8 cellular contexts compared by ENCODE assay signal in genomic region chr20:59087829-59088433, GRCh38. TPM values are rescaled to one million over a fixed set of nuclear protein-coding genes. Genes with fewer than 3 reads are reported as not detected.
A peak's percentile ranks its signal among the peaks of the same experiment; 100 is the strongest.
DNase-seq lines count a peak whose midpoint lies in the region; ATAC-seq and TF ChIP-seq lines count a peak whose summit lies in the region.

No MANE protein-coding gene starts in this region.

- peaks cover 11% of the 10 kb centered on the region for H3K4me1 Mint-ChIP-seq in CD8-positive, alpha-beta T cell (ENCODE audit: low read depth)
- H3K4me1 Mint-ChIP-seq in endothelial cell (ENCODE audit: unreplicated experiment), result no peaks in the 10 kb centered on the region

- CTCF ChIA-PET in CD8-positive, alpha-beta T cell (lab: Charles Lee), result interaction anchor here (0.6 to 8.4 kb wide), 59 partner anchors 8 to 441 kb away, joined by 3 to 204 read pairs (median 5); no protein-coding TSS in a partner anchor

- no peak overlapping the region for H3K4me3 Mint-ChIP-seq in CD8-positive, alpha-beta T cell
- no peak overlapping the region for H3K4me3 Mint-ChIP-seq in endothelial cell (ENCODE audit: unreplicated experiment)

- H3K36me3 Mint-ChIP-seq in CD8-positive, alpha-beta T cell, result no peaks in the 10 kb centered on the region
- H3K36me3 Mint-ChIP-seq in endothelial cell (ENCODE audit: low read depth, unreplicated experiment), result no peaks in the 10 kb centered on the region

- H3K27ac ChIP-seq in CD8-positive, alpha-beta T cell (ENCODE audit: low read depth, low read length), result no peak overlapping the region

- H3K27me3 Mint-ChIP-seq in CD8-positive, alpha-beta T cell (ENCODE audit: low read depth), result no peaks in the 10 kb centered on the region
- peaks cover 2% of the 10 kb centered on the region for H3K27me3 Mint-ChIP-seq in endothelial cell (ENCODE audit: unreplicated experiment)

- H3K9me3 Mint-ChIP-seq in CD8-positive, alpha-beta T cell, result no peaks in the 10 kb centered on the region
- H3K9me3 Mint-ChIP-seq in endothelial cell (ENCODE audit: unreplicated experiment), result no peaks in the 10 kb centered on the region

- intact Hi-C loops in CD8-positive, alpha-beta T cell (cut with DNase I, micrococcal nuclease), result loop anchor here (1.0 to 10.0 kb wide), 11 partner anchors 15 to 407 kb away; no protein-coding TSS in a partner anchor
- intact Hi-C loops in mucosa of descending colon (cut with DNase I, micrococcal nuclease), result loop anchor here (2.0 to 10.0 kb wide), 3 partner anchors 119 to 367 kb away; no protein-coding TSS in a partner anchor

- POLR2A ChIA-PET in CD8-positive, alpha-beta T cell (lab: Charles Lee), result interaction anchor here (0.8 to 2.3 kb wide), 13 partner anchors 10 to 133 kb away, joined by 3 to 9 read pairs (median 4); no protein-coding TSS in a partner anchor

- H3K27me3 ChIP-seq in CD8-positive, alpha-beta T cell (ENCODE audit: insufficient read depth, low read length), result no peaks in the 10 kb centered on the region

- DNase-seq in CD8-positive, alpha-beta T cell, result peak; percentile 73 to 94 (median 84)
- peak; percentile 47 for DNase-seq in HS-27A (ENCODE audit: low read depth)
- DNase-seq in NOMO-1 treated with DMSO at 0.1 percent for 48 hours (lab: John Stamatoyannopoulos, UW; ENCODE audit: unreplicated experiment), result peak; percentile 55
- peak; percentile 63 for DNase-seq in activated CD8-positive, alpha-beta memory T cell treated with anti-CD3 and anti-CD28 coated beads, Interleukin-2, amount 50 U/mL, for 1 hour (ENCODE audit: extremely low read depth)
- DNase-seq in endothelial cell (ENCODE audit: low spot score), result peak; percentile 84
- peak; percentile 73 to 96 (median 89) for DNase-seq in mucosa of descending colon
- peak; percentile 68 to 87 for DNase-seq in stimulated activated CD8-positive, alpha-beta memory T cell treated with anti-CD3 and anti-CD28 coated beads, Interleukin-4, amount 100 ng/mL, for 4 hours (ENCODE audit: low read depth in 2 of 2, low spot score in 1 of 2)

- no peak overlapping the region for H3K4me3 ChIP-seq in CD8-positive, alpha-beta T cell (ENCODE audit: low read depth, low read length)
- H3K4me3 ChIP-seq in mucosa of descending colon, result no peak overlapping the region

- H3K27ac Mint-ChIP-seq in CD8-positive, alpha-beta T cell, result no peak overlapping the region
- no peak overlapping the region for H3K27ac Mint-ChIP-seq in endothelial cell (ENCODE audit: unreplicated experiment)

- no peaks in the 10 kb centered on the region for H3K9me3 ChIP-seq in CD8-positive, alpha-beta T cell (ENCODE audit: low read length)
- H3K9me3 ChIP-seq in mucosa of descending colon, result no peaks in the 10 kb centered on the region

- no peaks in the 10 kb centered on the region for H3K36me3 ChIP-seq in CD8-positive, alpha-beta T cell (ENCODE audit: insufficient read depth, low read length)
- no peaks in the 10 kb centered on the region for H3K36me3 ChIP-seq in mucosa of descending colon (ENCODE audit: low read depth)

- H3K4me1 ChIP-seq in CD8-positive, alpha-beta T cell (ENCODE audit: insufficient read depth, low read length), result peaks cover 4% of the 10 kb centered on the region
- no peaks in the 10 kb centered on the region for H3K4me1 ChIP-seq in mucosa of descending colon (ENCODE audit: low read depth)

- peak; percentile 88 for TF ChIP-seq CTCF in CD8-positive, alpha-beta T cell (IDR thresholded peaks at IDR 0.05)
- TF ChIP-seq CTCF in endothelial cell (IDR thresholded peaks at IDR 0.05; ENCODE audit: unreplicated experiment) (peak; percentile 91), mucosa of descending colon (IDR thresholded peaks at IDR 0.05) (peak; percentile 83)

- ATAC-seq in CD8-positive, alpha-beta T cell, result peak; percentile 87
- ATAC-seq in mucosa of descending colon (peak; percentile 92), HG03520 (IDR thresholded peaks at IDR 0.05; ENCODE audit: unreplicated experiment) (no peak)

RNA-seq across cellular contexts. Expression of gene PRELID3B, which starts 45.3 kb away (rescaled TPM):
- total RNA-seq in CD8-positive, alpha-beta T cell, result 10 to 100 TPM; 73.4 to 75.5 TPM
- 40.2 TPM for total RNA-seq in endothelial cell (ENCODE audit: unreplicated experiment)
- total RNA-seq in mucosa of descending colon, result 100 to 1,000 TPM in 2 of 3 donors, 10 to 100 TPM in 1; 82.3 to 142 (median 121) TPM

RNA-seq across cellular contexts. Expression of gene ATP5F1E, which starts 55.8 kb away (rescaled TPM):
- 10 to 100 TPM; 50.4 to 52.2 TPM for total RNA-seq in CD8-positive, alpha-beta T cell
- 102 TPM for total RNA-seq in endothelial cell (ENCODE audit: unreplicated experiment)
- total RNA-seq in mucosa of descending colon, result 10 to 100 TPM; 65.4 to 76.1 (median 71.3) TPM
